5 cellular contexts compared by ENCODE assay signal in the genomic region with DNA sequence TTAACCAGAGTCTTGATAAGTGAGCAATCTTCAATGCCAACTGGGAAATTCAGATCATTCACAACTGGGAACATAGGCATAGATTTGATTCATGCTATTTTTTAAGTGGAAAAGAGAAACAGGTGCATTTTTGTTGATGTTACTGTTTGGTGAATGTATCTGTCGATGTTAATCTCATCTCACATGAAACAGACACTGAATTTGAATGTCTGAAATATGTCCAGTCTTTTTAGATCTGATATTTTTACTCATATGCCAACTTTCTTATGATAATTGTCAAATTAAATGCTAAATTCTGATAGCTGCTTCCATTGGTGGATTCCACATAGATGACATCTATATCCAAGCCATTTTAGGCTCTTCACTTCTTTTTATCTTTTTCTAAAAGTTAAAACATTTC.
"Had no signal": no experiment of that assay in that cellular context is flagged by ENCODE, and none has a peak within 500 bp of the region (broad histone marks: within the 10 kb centered on the region; RNA-seq: fewer than 3 reads in every experiment).

No MANE protein-coding gene starts in this region.

- H3K4me3 ChIP-seq: GM23338 had no signal

- H3K4me1 Mint-ChIP-seq: GM23338, H9 had no signal

- H3K4me3 Mint-ChIP-seq: GM23338, H9 had no signal

- ATAC-seq: GM23338 had no signal

- H3K27ac Mint-ChIP-seq: GM23338, H9 had no signal

- DNase-seq: H9, HCEC 1CT, IMR-90, KBM-7 had no signal
